ENCODE assay signal across 19 cellular contexts in the genomic region with DNA sequence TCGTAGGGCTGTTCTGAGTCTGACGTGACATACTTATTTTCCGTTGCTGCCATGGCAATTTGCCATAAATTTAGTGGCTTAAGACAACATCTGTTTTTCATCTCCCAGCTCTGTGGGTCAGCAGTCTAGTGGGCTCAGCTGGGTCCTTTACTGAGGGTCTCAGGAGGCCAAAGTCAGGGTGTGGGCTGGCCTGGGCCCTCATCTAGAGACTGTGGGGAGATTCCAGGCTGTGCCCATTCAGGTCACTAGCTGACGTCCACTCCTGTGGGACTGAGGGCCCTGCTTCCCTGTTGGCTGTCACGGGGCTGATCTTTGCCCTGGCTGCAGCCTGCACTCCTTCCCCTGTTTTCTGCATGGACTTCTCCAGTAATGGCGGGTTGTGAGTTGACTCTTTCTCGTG. TPM values are rescaled to one million over a fixed set of nuclear protein-coding genes. Genes with fewer than 3 reads are reported as not detected.
DNase-seq lines count a peak whose midpoint lies in the region; ATAC-seq lines count a peak whose summit lies in the region.
"Had no signal": no experiment of that assay in that cellular context is flagged by ENCODE, and none has a peak within 500 bp of the region (broad histone marks: within the 10 kb centered on the region; RNA-seq: fewer than 3 reads in every experiment).

No MANE protein-coding gene starts in this region.

- peak; percentile 60 for DNase-seq in Right ventricle myocardium superior
- DNase-seq in cardiac septum (ENCODE audit: low spot score): no peak
- no peak for DNase-seq in left lobe of liver (ENCODE audit: low spot score)
- DNase-seq in posterior vena cava (ENCODE audit: low spot score): peak; percentile 80
- DNase-seq in amniotic stem cell (lab: John Stamatoyannopoulos, UW): no peak
- DNase-seq in NCI-H1092 (lab: John Stamatoyannopoulos, UW): no peak
- DNase-seq in retina: no peak
- DNase-seq in NCI-H2196 (lab: John Stamatoyannopoulos, UW; ENCODE audit: unreplicated experiment): no peak
- DNase-seq: activated CD8-positive, alpha-beta T cell treated with anti-CD3 and anti-CD28 coated beads, Interleukin-2, amount 10 ng/mL, durations not matched to agents 7 days and 5 days; DND-41; natural killer cell; NCI-H187 treated with DMSO at 0.1 percent for 48 hours; NCI-H524 treated with DMSO at 0.1 percent for 48 hours; stimulated activated CD4-positive, alpha-beta T cell treated with anti-CD3 and anti-CD28 coated beads, Interleukin-2, amount 100 ng/mL, for 24 hours; SW 1271 had no signal

- peak; percentile 42 for ATAC-seq in Right ventricle myocardium superior (ENCODE audit: poor library complexity)
- ATAC-seq in left lobe of liver: peak; percentile 73
- ATAC-seq: activated CD8-positive, alpha-beta T cell treated with anti-CD3 and anti-CD28 coated beads, Interleukin-2, amount 10 ng/mL, durations not matched to agents 7 days and 5 days; GM23338; natural killer cell; Panc1 had no signal

- intact Hi-C loops in Right ventricle myocardium superior (cut with DNase I) (no loop called here), cardiac septum (cut with DNase I) (no loop called here), posterior vena cava (cut with DNase I) (no loop called here)

RNA-seq across cellular contexts. Expression of a gene that starts 19.1 kb away (rescaled TPM):
- total RNA-seq in Right ventricle myocardium superior: 15.2 TPM
- total RNA-seq in cardiac septum: 15.6 TPM
- total RNA-seq in left lobe of liver: 4.2 TPM
- 10 to 100 TPM; 34.7 to 35.4 TPM for total RNA-seq in posterior vena cava
- total RNA-seq: A673, HT-29, natural killer cell had no signal

Comparison
In these comparisons a context has a peak if more than half of its experiments do, and no peak if none do; other contexts are left out.
1. DNase-seq: peak in Right ventricle myocardium superior (single experiment) and posterior vena cava (single experiment); none in cardiac septum (single experiment), left lobe of liver (single experiment), amniotic stem cell (single experiment), NCI-H1092 (single experiment), retina (single experiment) and NCI-H2196 (single experiment).